Comparison of ENCODE assay signal across 2 cellular contexts in the genomic region with DNA sequence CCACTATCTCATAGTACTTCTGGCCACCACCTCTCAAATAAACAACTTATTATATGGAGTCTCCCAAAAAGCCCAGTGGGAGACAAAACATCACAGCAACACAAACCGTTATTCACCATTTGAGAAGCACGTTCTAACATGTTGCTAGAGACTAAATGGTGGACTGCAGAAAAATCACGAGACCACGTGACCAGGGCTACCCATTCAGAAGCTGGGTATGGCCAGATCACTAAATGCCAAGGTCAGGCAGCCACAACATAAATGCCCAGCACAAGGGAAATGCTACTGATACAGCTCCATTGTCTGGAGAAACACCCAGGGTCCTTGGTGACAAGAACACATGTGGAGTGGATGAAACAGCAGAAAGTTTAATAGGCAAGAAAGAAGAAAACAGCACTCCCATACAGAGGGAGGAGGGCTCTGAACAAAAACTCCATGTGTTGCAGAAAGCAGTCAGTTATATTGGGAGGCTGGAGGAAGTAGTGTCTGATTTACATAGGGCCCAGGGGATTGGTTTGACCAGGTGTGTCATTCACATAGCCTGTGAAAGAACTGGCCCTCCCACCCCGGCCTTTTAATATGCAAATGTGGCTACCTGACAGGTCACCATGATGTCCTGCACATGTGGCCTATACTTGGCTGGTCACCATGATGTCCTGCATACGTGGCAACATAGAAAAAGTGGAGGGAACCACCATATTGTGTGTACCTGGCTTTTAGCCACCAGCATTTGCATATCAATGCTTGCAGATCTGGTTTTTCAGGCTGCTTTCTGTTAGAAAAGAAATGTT.
A peak's percentile ranks its signal among the peaks of the same experiment; 100 is the strongest.
TF ChIP-seq lines count a peak whose summit lies in the region.

No MANE protein-coding gene starts in this region.

TF ChIP-seq in Ishikawa, 13 proteins besides CTCF, POLR2A, EP300 and RAD21:
- TF ChIP-seq CEBPB (IDR thresholded peaks at IDR 0.05) (no peak), FOXM1 (IDR thresholded peaks at IDR 0.05; ENCODE audit: borderline replicate concordance, low read depth) (no peak), TAF1 (IDR thresholded peaks at IDR 0.05; ENCODE audit: low read depth) (no peak), EGR1 (IDR thresholded peaks at IDR 0.05) (no peak), TEAD4 (IDR thresholded peaks at IDR 0.05) (no peak), ZBTB7A (IDR thresholded peaks at IDR 0.05; ENCODE audit: low read depth) (no peak), CREB1 (IDR thresholded peaks at IDR 0.05; ENCODE audit: low read depth) (no peak), NFIC (IDR thresholded peaks at IDR 0.05) (no peak), TCF12 (IDR thresholded peaks at IDR 0.05; ENCODE audit: low read depth) (no peak), YY1 (IDR thresholded peaks at IDR 0.05; ENCODE audit: low read depth) (peak; percentile 62; the same call in 1 of the 2 replicates)
- TF ChIP-seq, protein P1, sequence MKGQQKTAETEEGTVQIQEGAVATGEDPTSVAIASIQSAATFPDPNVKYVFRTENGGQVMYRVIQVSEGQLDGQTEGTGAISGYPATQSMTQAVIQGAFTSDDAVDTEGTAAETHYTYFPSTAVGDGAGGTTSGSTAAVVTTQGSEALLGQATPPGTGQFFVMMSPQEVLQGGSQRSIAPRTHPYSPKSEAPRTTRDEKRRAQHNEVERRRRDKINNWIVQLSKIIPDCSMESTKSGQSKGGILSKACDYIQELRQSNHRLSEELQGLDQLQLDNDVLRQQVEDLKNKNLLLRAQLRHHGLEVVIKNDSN (IDR thresholded peaks at IDR 0.05): no peak
- TF ChIP-seq, protein P2, sequence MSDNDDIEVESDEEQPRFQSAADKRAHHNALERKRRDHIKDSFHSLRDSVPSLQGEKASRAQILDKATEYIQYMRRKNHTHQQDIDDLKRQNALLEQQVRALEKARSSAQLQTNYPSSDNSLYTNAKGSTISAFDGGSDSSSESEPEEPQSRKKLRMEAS (IDR thresholded peaks at IDR 0.05): peak; percentile 71
- TF ChIP-seq, protein P3, sequence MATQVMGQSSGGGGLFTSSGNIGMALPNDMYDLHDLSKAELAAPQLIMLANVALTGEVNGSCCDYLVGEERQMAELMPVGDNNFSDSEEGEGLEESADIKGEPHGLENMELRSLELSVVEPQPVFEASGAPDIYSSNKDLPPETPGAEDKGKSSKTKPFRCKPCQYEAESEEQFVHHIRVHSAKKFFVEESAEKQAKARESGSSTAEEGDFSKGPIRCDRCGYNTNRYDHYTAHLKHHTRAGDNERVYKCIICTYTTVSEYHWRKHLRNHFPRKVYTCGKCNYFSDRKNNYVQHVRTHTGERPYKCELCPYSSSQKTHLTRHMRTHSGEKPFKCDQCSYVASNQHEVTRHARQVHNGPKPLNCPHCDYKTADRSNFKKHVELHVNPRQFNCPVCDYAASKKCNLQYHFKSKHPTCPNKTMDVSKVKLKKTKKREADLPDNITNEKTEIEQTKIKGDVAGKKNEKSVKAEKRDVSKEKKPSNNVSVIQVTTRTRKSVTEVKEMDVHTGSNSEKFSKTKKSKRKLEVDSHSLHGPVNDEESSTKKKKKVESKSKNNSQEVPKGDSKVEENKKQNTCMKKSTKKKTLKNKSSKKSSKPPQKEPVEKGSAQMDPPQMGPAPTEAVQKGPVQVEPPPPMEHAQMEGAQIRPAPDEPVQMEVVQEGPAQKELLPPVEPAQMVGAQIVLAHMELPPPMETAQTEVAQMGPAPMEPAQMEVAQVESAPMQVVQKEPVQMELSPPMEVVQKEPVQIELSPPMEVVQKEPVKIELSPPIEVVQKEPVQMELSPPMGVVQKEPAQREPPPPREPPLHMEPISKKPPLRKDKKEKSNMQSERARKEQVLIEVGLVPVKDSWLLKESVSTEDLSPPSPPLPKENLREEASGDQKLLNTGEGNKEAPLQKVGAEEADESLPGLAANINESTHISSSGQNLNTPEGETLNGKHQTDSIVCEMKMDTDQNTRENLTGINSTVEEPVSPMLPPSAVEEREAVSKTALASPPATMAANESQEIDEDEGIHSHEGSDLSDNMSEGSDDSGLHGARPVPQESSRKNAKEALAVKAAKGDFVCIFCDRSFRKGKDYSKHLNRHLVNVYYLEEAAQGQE (IDR thresholded peaks at IDR 0.05; ENCODE audit: low read depth): no peak

TF ChIP-seq in GM12878, 131 proteins besides CTCF, POLR2A, EP300 and RAD21:
- no peak for TF ChIP-seq POLR2AphosphoS5 (IDR thresholded peaks at IDR 0.05; ENCODE audit: low read length)
- TF ChIP-seq, protein P4, sequence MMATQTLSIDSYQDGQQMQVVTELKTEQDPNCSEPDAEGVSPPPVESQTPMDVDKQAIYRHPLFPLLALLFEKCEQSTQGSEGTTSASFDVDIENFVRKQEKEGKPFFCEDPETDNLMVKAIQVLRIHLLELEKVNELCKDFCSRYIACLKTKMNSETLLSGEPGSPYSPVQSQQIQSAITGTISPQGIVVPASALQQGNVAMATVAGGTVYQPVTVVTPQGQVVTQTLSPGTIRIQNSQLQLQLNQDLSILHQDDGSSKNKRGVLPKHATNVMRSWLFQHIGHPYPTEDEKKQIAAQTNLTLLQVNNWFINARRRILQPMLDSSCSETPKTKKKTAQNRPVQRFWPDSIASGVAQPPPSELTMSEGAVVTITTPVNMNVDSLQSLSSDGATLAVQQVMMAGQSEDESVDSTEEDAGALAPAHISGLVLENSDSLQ (IDR thresholded peaks at IDR 0.05): peak; percentile 31; the same call in 1 of the 2 replicates
TF ChIP-seq in GM12878: peak in this region for 1.
